Comparison of ENCODE assay signal across 13 cellular contexts in the genomic region with DNA sequence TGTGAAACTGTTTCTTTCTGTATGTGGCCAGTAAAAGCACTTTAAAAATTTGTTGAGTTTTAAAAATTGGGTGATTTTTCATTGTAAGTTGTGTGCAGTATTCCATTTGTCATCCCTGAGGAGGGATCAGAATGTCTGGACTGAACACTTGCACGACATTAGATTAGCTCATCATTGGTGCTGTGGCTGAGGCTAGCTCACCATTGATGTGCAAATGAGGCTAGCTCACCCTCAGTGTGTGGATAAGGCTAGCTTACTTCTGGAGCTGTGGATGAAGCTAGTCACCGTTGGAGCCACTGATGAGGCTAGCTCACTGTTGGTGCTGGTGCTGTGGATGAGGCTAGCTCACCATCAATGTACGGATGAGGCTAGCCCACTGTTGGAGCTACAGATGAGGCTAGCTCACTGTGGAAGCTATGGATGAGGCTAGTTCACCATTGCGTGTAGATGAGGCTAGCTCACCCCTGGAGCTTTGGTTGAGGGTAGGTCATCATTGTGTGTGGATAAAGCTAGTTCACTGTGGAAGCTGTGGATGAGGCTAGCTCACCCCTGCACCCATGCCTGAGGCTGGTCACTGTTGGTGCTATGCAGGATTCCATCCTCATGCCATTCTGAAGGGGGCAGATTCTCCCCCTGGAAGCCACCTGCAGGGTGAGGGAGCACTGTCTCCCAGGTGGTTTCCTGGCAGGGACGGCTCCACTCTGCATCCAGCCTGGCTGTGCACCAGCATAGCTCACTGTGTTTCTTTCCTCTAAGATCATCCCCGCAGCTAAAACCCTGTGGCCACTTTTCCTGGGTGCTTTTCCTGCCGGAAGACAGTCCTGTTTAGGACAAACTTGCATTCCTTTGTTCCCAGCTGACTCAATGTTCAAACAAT.
DNase-seq lines count a peak whose midpoint lies in the region; FAIRE-seq and TF ChIP-seq lines count a peak whose summit lies in the region.
"Had no signal": no experiment of that assay in that cellular context is flagged by ENCODE, and none has a peak within 500 bp of the region (broad histone marks: within the 10 kb centered on the region; RNA-seq: fewer than 3 reads in every experiment).

No MANE protein-coding gene starts in this region.

- peaks cover 9% of the 10 kb centered on the region for H3K27me3 Mint-ChIP-seq in nephron (ENCODE audit: low read depth)

- no peak for TF ChIP-seq CTCF in nephron (IDR thresholded peaks at IDR 0.05; ENCODE audit: unreplicated experiment in 3 of 3)

- no peaks in the 10 kb centered on the region for H3K9me3 Mint-ChIP-seq in nephron
- H3K9me3 Mint-ChIP-seq: dendritic cell treated with granulocyte-macrophage colony-stimulating factor and Interleukin-4, amounts not matched to agents 40 ng/mL and 50 ng/mL, for 4 days had no signal

- no peaks in the 10 kb centered on the region for H3K36me3 Mint-ChIP-seq in nephron (ENCODE audit: low read depth)

- peak overlapping the region in 2 of 3 experiments; percentile 35 to 74 for H3K27ac Mint-ChIP-seq in nephron

- DNase-seq in AG20443 (ENCODE audit: low spot score) (peak; percentile 51), HT-29 (ENCODE audit: low spot score) (peak; percentile 5), astrocyte of the hippocampus (ENCODE audit: low read depth, low spot score) (peak; percentile 23), NCI-H2029 (lab: John Stamatoyannopoulos, UW) (no peak), NCI-H1105 (lab: John Stamatoyannopoulos, UW) (no peak), MV-4-11 (lab: John Stamatoyannopoulos, UW) (no peak), GM12892 (ENCODE audit: insufficient read length) (no peak)
- DNase-seq: KG1, mucosa of descending colon, NCI-H1694, NCI-H82 had no signal

- peaks cover 16% of the 10 kb centered on the region for H3K4me1 Mint-ChIP-seq in nephron

- FAIRE-seq in GM12892 (lab: Jason Lieb, UNC), result no peak

- no peak for TF ChIP-seq POLR2A in GM12892 (IDR thresholded peaks at IDR 0.05; ENCODE audit: low read depth, low read length)

- no peak overlapping the region for H3K4me3 Mint-ChIP-seq in nephron
- H3K4me3 Mint-ChIP-seq: dendritic cell treated with granulocyte-macrophage colony-stimulating factor and Interleukin-4, amounts not matched to agents 40 ng/mL and 50 ng/mL, for 4 days had no signal

Comparison
In these comparisons a context has a peak if more than half of its experiments do, and no peak if none do; other contexts are left out.
1. DNase-seq: peak in AG20443 (single experiment), HT-29 (single experiment) and astrocyte of the hippocampus (single experiment); none in NCI-H2029 (single experiment), NCI-H1105 (single experiment), MV-4-11 (single experiment) and GM12892 (single experiment).